10 cellular contexts compared by ENCODE assay signal in genomic region chr10:79184141-79184625, GRCh38.
DNase-seq lines count a peak whose midpoint lies in the region; ATAC-seq lines count a peak whose summit lies in the region.
"Had no signal": no experiment of that assay in that cellular context is flagged by ENCODE, and none has a peak within 500 bp of the region (broad histone marks: within the 10 kb centered on the region; RNA-seq: fewer than 3 reads in every experiment).

No MANE protein-coding gene starts in this region.

- no CpG with 5 or more reads among the region's 7 CpGs for WGBS in mesendoderm (ENCODE audit: extremely low coverage, insufficient coverage, low lambda C conversion rate)

- H3K4me1 ChIP-seq in mesendoderm (ENCODE audit: control insufficient read depth, low read depth, low read length) = no peaks in the 10 kb centered on the region

- no peaks in the 10 kb centered on the region for H3K36me3 Mint-ChIP-seq in activated naive CD8-positive, alpha-beta T cell treated with anti-CD3 and anti-CD28 coated beads, Interleukin-2, amount 50 U/mL, for 24 hours (ENCODE audit: low read depth)

- no peak overlapping the region for H3K27ac Mint-ChIP-seq in activated naive CD8-positive, alpha-beta T cell treated with anti-CD3 and anti-CD28 coated beads, Interleukin-2, amount 50 U/mL, for 24 hours

- H3K23ac ChIP-seq in mesendoderm (ENCODE audit: low read length) = no peak overlapping the region

- no peak overlapping the region for H3K18ac ChIP-seq in mesendoderm (ENCODE audit: low read length)

- H3K4me3 ChIP-seq in mesendoderm (ENCODE audit: low read length) = no peak overlapping the region
- H3K4me3 ChIP-seq: coronary artery had no signal

- H3K4me2 ChIP-seq in mesendoderm (ENCODE audit: low read length) = no peak overlapping the region

- H3K27me3 Mint-ChIP-seq in activated naive CD8-positive, alpha-beta T cell treated with anti-CD3 and anti-CD28 coated beads, Interleukin-2, amount 50 U/mL, for 24 hours = no peaks in the 10 kb centered on the region

- in situ Hi-C loops in ACHN (cut with HindIII; ENCODE audit: low pct_ligation_motif_present, low pct_unique_long_range_greater_than_20kb, low sequenced_read_pairs) = no loop called here
- in situ Hi-C loops in KBM-7 (cut with MboI; ENCODE audit: low pct_unique_long_range_greater_than_20kb, low sequenced_read_pairs) = loop anchor here (25.0 kb wide), 1 partner anchor 1147 kb away; the partner anchor contains the start of genes POLR3A and RPS24

- H3K27ac ChIP-seq in cingulate gyrus (ENCODE audit: low read depth, low read length) (peak overlapping the region; percentile 8), mesendoderm (ENCODE audit: low read depth, low read length) (no peak overlapping the region)

- DNase-seq in ACHN = peak; percentile 90
- DNase-seq in NCI-H1436 treated with DMSO at 0.1 percent for 48 hours (lab: John Stamatoyannopoulos, UW) = peak; percentile 40
- peak; percentile 85 for DNase-seq in mesendoderm
- no peak for DNase-seq in amygdala (lab: John Stamatoyannopoulos, UW)
- no peak for DNase-seq in KBM-7
- no peak for DNase-seq in activated naive CD8-positive, alpha-beta T cell treated with anti-CD3 and anti-CD28 coated beads, Interleukin-2, amount 50 U/mL, for 24 hours
- DNase-seq: DND-41 had no signal

- H3K4me3 Mint-ChIP-seq in activated naive CD8-positive, alpha-beta T cell treated with anti-CD3 and anti-CD28 coated beads, Interleukin-2, amount 50 U/mL, for 24 hours = no peak overlapping the region

- H3K79me2 ChIP-seq in mesendoderm (ENCODE audit: control insufficient read depth, insufficient read depth, low read length) = no peaks in the 10 kb centered on the region

- no peak overlapping the region for H2BK15ac ChIP-seq in mesendoderm (replicated peaks; ENCODE audit: low read depth)

- no peaks in the 10 kb centered on the region for H3K4me1 Mint-ChIP-seq in activated naive CD8-positive, alpha-beta T cell treated with anti-CD3 and anti-CD28 coated beads, Interleukin-2, amount 50 U/mL, for 24 hours

- H3K79me1 ChIP-seq in mesendoderm (ENCODE audit: low read length) = peaks cover 21% of the 10 kb centered on the region

- H3K36me3 ChIP-seq in mesendoderm (ENCODE audit: control insufficient read depth, insufficient read depth, low read length) = no peaks in the 10 kb centered on the region

- no peak overlapping the region for H3K9ac ChIP-seq in mesendoderm (ENCODE audit: low read length)

- no peak overlapping the region for H2BK120ac ChIP-seq in mesendoderm (ENCODE audit: low read depth, low read length)

- H3K27me3 ChIP-seq in mesendoderm (ENCODE audit: insufficient read depth, low read length, poor library complexity) = no peaks in the 10 kb centered on the region

- H4K5ac ChIP-seq in mesendoderm (ENCODE audit: low read length) = no peak overlapping the region

- no peak overlapping the region for H2AK5ac ChIP-seq in mesendoderm (ENCODE audit: low read length)

- H2BK5ac ChIP-seq in mesendoderm (ENCODE audit: low read length) = no peak overlapping the region

- H3K56ac ChIP-seq in mesendoderm (ENCODE audit: low read length) = no peak overlapping the region

- no peak overlapping the region for H3K4ac ChIP-seq in mesendoderm (ENCODE audit: low read depth, low read length)

- H3K9me3 Mint-ChIP-seq in activated naive CD8-positive, alpha-beta T cell treated with anti-CD3 and anti-CD28 coated beads, Interleukin-2, amount 50 U/mL, for 24 hours = no peaks in the 10 kb centered on the region

- no peak for ATAC-seq in activated naive CD8-positive, alpha-beta T cell treated with anti-CD3 and anti-CD28 coated beads, Interleukin-2, amount 50 U/mL, for 24 hours
- no peak for ATAC-seq in HG02938 (IDR thresholded peaks at IDR 0.05; ENCODE audit: unreplicated experiment)

- no peak overlapping the region for H4K8ac ChIP-seq in mesendoderm (ENCODE audit: low read depth, low read length)

Comparison
In these comparisons a context has a peak if more than half of its experiments do, and no peak if none do; other contexts are left out.
1. DNase-seq: peak in ACHN (single experiment), NCI-H1436 treated with DMSO at 0.1 percent for 48 hours (single experiment) and mesendoderm (single experiment); none in amygdala (0 of 56), KBM-7 (single experiment) and activated naive CD8-positive, alpha-beta T cell treated with anti-CD3 and anti-CD28 coated beads, Interleukin-2, amount 50 U/mL, for 24 hours (single experiment).